In genomic region chr11:67085617-67086016, GRCh38 we compare ENCODE assay signal across 25 cellular contexts.
"Had no signal": no experiment of that assay in that cellular context is flagged by ENCODE, and none has a peak within 500 bp of the region (broad histone marks: within the 10 kb centered on the region; RNA-seq: fewer than 3 reads in every experiment).

No MANE protein-coding gene starts in this region.

- H3K9me3 ChIP-seq: colonic mucosa, esophagus squamous epithelium, gastrocnemius medialis, heart right ventricle, left lung, lower lobe of right lung had no signal

- FAIRE-seq: endometrium, islet of Langerhans, keratinocyte had no signal

- H3K4me3 ChIP-seq: colonic mucosa, esophagus squamous epithelium, gastrocnemius medialis, heart right ventricle, left lung, lower lobe of right lung had no signal

- ATAC-seq: effector memory CD8-positive, alpha-beta T cell; esophagus mucosa; gastrocnemius medialis; heart right ventricle; left cardiac atrium; left lung; left ventricle myocardium superior; lower lobe of right lung had no signal

- H3K27me3 ChIP-seq: colonic mucosa, esophagus squamous epithelium, gastrocnemius medialis had no signal

- H3K4me1 ChIP-seq: gastrocnemius medialis had no signal

- H3K36me3 ChIP-seq: colonic mucosa, esophagus squamous epithelium, gastrocnemius medialis, heart right ventricle, left lung, lower lobe of right lung had no signal

- DNase-seq: colonic mucosa; cortex of kidney; effector CD8-positive, alpha-beta T cell; effector memory CD8-positive, alpha-beta T cell; endodermal cell; erythroblast; esophagus squamous epithelium; foreskin fibroblast; foreskin melanocyte; gastrocnemius medialis; glutamatergic neuron; head of caudate nucleus; heart right ventricle; hippocampal formation; left cardiac atrium; left lung; left ventricle myocardium superior; lower lobe of right lung; mesenchymal stem cell; midbrain had no signal

- H3K27ac ChIP-seq: colonic mucosa, epithelial cell of prostate, esophagus squamous epithelium, gastrocnemius medialis, heart right ventricle, left lung, lower lobe of right lung had no signal
